In the genomic region with DNA sequence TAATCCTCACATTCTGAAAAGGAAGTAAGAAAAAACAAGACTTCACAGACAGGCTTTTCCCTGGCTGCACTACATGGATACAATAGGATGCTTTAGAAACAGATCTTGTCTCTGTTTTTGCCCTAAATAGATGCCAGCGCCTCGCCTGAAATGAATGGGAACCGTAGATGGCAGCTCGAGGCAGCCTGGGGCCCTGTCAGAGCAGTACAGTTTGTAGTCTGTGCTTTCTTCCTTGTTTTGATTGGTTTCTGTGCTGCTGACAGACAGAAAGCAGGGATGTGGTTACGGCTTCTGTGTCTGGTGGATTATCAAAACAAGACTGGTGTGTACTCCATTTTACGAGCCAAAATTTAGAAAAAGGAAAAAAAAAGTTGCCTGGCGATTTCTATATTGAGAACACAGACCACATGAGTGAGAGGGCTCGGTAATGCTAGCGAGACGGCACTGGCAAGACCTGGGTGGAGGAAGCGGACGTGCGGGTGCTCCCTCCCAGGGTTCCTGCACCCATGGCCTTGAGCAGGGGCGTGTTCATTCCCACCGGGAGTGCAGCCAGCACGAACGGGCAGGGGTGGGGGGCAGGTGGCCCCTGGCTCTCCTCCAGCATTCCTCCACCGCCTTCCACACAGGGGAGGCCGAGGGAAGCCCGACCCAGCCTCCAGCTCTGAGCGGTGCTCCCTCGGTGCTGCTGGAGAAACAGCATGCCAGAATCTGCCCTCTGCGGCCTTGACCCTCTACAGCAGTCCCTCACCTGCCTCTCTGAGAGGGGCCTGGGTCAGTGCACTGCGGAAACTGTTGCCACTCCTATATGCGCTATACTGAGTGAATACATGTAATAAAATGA, we compare ENCODE assay signal across 8 cellular contexts. TPM values are rescaled to one million over a fixed set of nuclear protein-coding genes. Genes with fewer than 3 reads are reported as not detected.
DNase-seq lines count a peak whose midpoint lies in the region; ATAC-seq, FAIRE-seq and TF ChIP-seq lines count a peak whose summit lies in the region.

No MANE protein-coding gene starts in this region.

- SMC1A ChIA-PET in GM12878 (lab: Charles Lee; ENCODE audit: uncharacterized antibody, unreplicated experiment), result interaction anchor here (0.8 to 4.7 kb wide), 5 partner anchors 10 to 52 kb away, joined by 3 to 25 read pairs (median 5); no protein-coding TSS in a partner anchor

- no peaks in the 10 kb centered on the region for H3K27me3 ChIP-seq in GM12878 (replicated peaks in 1 of 2; ENCODE audit: control insufficient read depth in 2 of 2, insufficient read depth in 2 of 2, low read length in 1 of 2)
- no peaks in the 10 kb centered on the region for H3K27me3 ChIP-seq in skeletal muscle satellite cell (ENCODE audit: control insufficient read depth, insufficient read depth, low read length)

- peaks cover 55% of the 10 kb centered on the region for H3K79me2 ChIP-seq in GM12878 (ENCODE audit: control insufficient read depth, insufficient read depth, low read length)

- CTCF ChIA-PET in GM12878 (lab: Yijun Ruan, JAX), result interaction anchor here (1.3 to 3.6 kb wide), 2 partner anchors 38 to 43 kb away, joined by 3 to 9 read pairs; no protein-coding TSS in a partner anchor

- H4K20me1 ChIP-seq in GM12878 (ENCODE audit: control insufficient read depth, insufficient read depth), result no peaks in the 10 kb centered on the region

- ATAC-seq in GM19025 (IDR thresholded peaks at IDR 0.05; ENCODE audit: low read depth, unreplicated experiment) (peak; percentile 44), HG03135 (IDR thresholded peaks at IDR 0.05; ENCODE audit: unreplicated experiment) (peak; percentile 56), GM12878 (peak; percentile 75)

- H3K27ac Mint-ChIP-seq in immature natural killer cell, result peak overlapping the region; percentile 94 to 99 (median 98)

- H3K36me3 ChIP-seq in GM12878 (ENCODE audit: control insufficient read depth in 2 of 2, insufficient read depth in 2 of 2, low read length in 1 of 2) (no peaks in the 10 kb centered on the region), skeletal muscle satellite cell (ENCODE audit: insufficient read depth, low read length) (no peaks in the 10 kb centered on the region)

- RAD21 ChIA-PET in GM12878 (lab: Charles Lee; ENCODE audit: unreplicated experiment), result interaction anchor here (1.3 to 6.9 kb wide), 3 partner anchors 39 to 56 kb away, joined by 3 to 80 read pairs (median 13); no protein-coding TSS in a partner anchor

- H3K4me2 ChIP-seq in GM12878 (ENCODE audit: control insufficient read depth, insufficient read depth), result peak overlapping the region; percentile 82
- peak overlapping the region; percentile 88 for H3K4me2 ChIP-seq in skeletal muscle satellite cell (ENCODE audit: low read length)

- H3K4me1 ChIP-seq in GM12878 (ENCODE audit: control insufficient read depth, insufficient read depth, low read length) (peaks cover 55% of the 10 kb centered on the region), skeletal muscle satellite cell (ENCODE audit: control insufficient read depth, insufficient read depth, low read length) (peaks cover 44% of the 10 kb centered on the region)

- H3K4me3 ChIP-seq in GM12878, result peak overlapping the region; percentile 60
- peak overlapping the region; percentile 73 for H3K4me3 ChIP-seq in skeletal muscle satellite cell (ENCODE audit: low read length)

- peaks cover 34 to 48% (median 36%) of the 10 kb centered on the region in 3 donors for H3K27me3 Mint-ChIP-seq in immature natural killer cell (ENCODE audit: low read depth in 3 of 3)

- no TSS peak for BruUV-seq in GM12878 (replicated peaks; lab: Mats Ljungman, UMichigan)

- peak overlapping the region; percentile 89 to 95 (median 91) for H3K4me3 Mint-ChIP-seq in immature natural killer cell

- H3K27ac ChIP-seq in GM12878 (ENCODE audit: control insufficient read depth, insufficient read depth), result peak overlapping the region; percentile 93

- peak overlapping the region; percentile 71 for H2AFZ ChIP-seq in GM12878 (ENCODE audit: control insufficient read depth, low read depth, low read length)

- H3K9me3 ChIP-seq in GM12878 (replicated peaks; ENCODE audit: control insufficient read depth, insufficient read depth, low read length) (no peaks in the 10 kb centered on the region), skeletal muscle satellite cell (replicated peaks; ENCODE audit: low read length) (no peaks in the 10 kb centered on the region)

- POLR2A ChIA-PET in GM12878 (lab: Charles Lee), result interaction anchor here (0.6 kb wide), 1 partner anchor 40 kb away, joined by 4 read pairs; no protein-coding TSS in a partner anchor

- peaks cover 0 to 6% (median 1%) of the 10 kb centered on the region in 6 donors for H3K9me3 Mint-ChIP-seq in immature natural killer cell

- no peak for FAIRE-seq in GM12878 (lab: Jason Lieb, UNC)

- H3K9ac ChIP-seq in GM12878 (ENCODE audit: control insufficient read depth, insufficient read depth, low read length), result peak overlapping the region; percentile 83
- peak overlapping the region; percentile 61 for H3K9ac ChIP-seq in skeletal muscle satellite cell (ENCODE audit: low read depth, low read length)

- no peak for TF ChIP-seq EP300 in GM12878 (IDR thresholded peaks at IDR 0.05; ENCODE audit: borderline replicate concordance in 1 of 2, control insufficient read depth in 1 of 2, low read depth in 2 of 2, low read length in 2 of 2)

- in situ Hi-C loops in GM12878 (cut with MboI), result no loop called here

- H3K36me3 Mint-ChIP-seq in immature natural killer cell, result peaks cover 6 to 12% (median 8%) of the 10 kb centered on the region in 3 donors

- no peak for TF ChIP-seq CTCF in GM12878 (IDR thresholded peaks at IDR 0.05 in 2 of 3, conservative IDR thresholded peaks at IDR 0.05 in 1 of 3; ENCODE audit: control insufficient read depth in 2 of 3, extremely low read depth in 1 of 3, insufficient read depth in 1 of 3, low read depth in 3 of 3, low read length in 3 of 3)

- 10% methylated on average over 25 of the region's 25 CpGs for WGBS in GM12878 (ENCODE audit: insufficient coverage, insufficient replicate concordance, low lambda C conversion rate, missing lambda C conversion rate)

- DNase-seq in A172 (ENCODE audit: low spot score) (peak; percentile 30), T-helper 2 cell (peak in 4 of 5 experiments; percentile 34 to 95 (median 72)), GM12878 (ENCODE audit: low read depth, low spot score) (peak; percentile 70), immature natural killer cell (peak; percentile 82 to 84 (median 84)), NCI-H748 (lab: John Stamatoyannopoulos, UW; ENCODE audit: unreplicated experiment) (no peak)

- TF ChIP-seq POLR2A in GM12878 (IDR thresholded peaks at IDR 0.05; ENCODE audit: low read depth, low read length), result peak; percentile 80

- intact Hi-C loops in GM12878 (cut with micrococcal nuclease; ENCODE audit: unreplicated experiment), result loop anchor here (5.0 kb wide), 1 partner anchor 240 kb away; a partner anchor contains a TSS

- H3K4me1 Mint-ChIP-seq in immature natural killer cell, result peaks cover 98 to 100% of the 10 kb centered on the region in 2 donors

- no peak for TF ChIP-seq RAD21 in GM12878 (IDR thresholded peaks at IDR 0.05; ENCODE audit: insufficient read depth, low read depth, low read length)

TF ChIP-seq in GM12878, 131 proteins besides CTCF, POLR2A, EP300 and RAD21 (continues in another document):
- TF ChIP-seq NBN (IDR thresholded peaks at IDR 0.05) (0 out of 2 replicates have a peak, but pooled peaks have one; percentile 37), TBL1XR1 (IDR thresholded peaks at IDR 0.05; ENCODE audit: low read depth, low read length) (no peak), SPI1 (IDR thresholded peaks at IDR 0.05; ENCODE audit: borderline replicate concordance, insufficient read depth, low read depth, low read length) (0 out of 2 replicates have a peak, but pooled peaks have one; percentile 7), EZH2 (IDR thresholded peaks at IDR 0.05; ENCODE audit: borderline replicate concordance, control insufficient read depth, low read depth, low read length) (no peak), YBX1 (IDR thresholded peaks at IDR 0.05) (no peak), NRF1 (conservative IDR thresholded peaks at IDR 0.05; ENCODE audit: low read depth, low read length) (no peak), HDAC6 (IDR thresholded peaks at IDR 0.05; ENCODE audit: unreplicated experiment) (no peak), CREB1 (IDR thresholded peaks at IDR 0.05; ENCODE audit: low read depth) (peak; percentile 24; the same call in 1 of the 2 replicates), POLR2AphosphoS5 (IDR thresholded peaks at IDR 0.05; ENCODE audit: low read length) (0 out of 2 replicates have a peak, but pooled peaks have one; percentile 25), IRF4 (IDR thresholded peaks at IDR 0.05; ENCODE audit: low read depth, low read length) (no peak), ZZZ3 (IDR thresholded peaks at IDR 0.05; ENCODE audit: control insufficient read depth, insufficient read length, low read depth) (no peak)
- TF ChIP-seq, protein P1, sequence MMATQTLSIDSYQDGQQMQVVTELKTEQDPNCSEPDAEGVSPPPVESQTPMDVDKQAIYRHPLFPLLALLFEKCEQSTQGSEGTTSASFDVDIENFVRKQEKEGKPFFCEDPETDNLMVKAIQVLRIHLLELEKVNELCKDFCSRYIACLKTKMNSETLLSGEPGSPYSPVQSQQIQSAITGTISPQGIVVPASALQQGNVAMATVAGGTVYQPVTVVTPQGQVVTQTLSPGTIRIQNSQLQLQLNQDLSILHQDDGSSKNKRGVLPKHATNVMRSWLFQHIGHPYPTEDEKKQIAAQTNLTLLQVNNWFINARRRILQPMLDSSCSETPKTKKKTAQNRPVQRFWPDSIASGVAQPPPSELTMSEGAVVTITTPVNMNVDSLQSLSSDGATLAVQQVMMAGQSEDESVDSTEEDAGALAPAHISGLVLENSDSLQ (IDR thresholded peaks at IDR 0.05), result peak; percentile 93

RNA-seq across cellular contexts. Expression of a gene that starts 37.5 kb away (rescaled TPM):
- total RNA-seq in A172 (2014; rRNA removed; shearing (Covaris generic)), result not detected in 2 replicates
- total RNA-seq in GM12878 (2013; cell fraction: nucleolus; rRNA removed), result not detected in 2 replicates
- total RNA-seq in GM12878 (2014; rRNA removed), result not detected in 2 replicates
- total RNA-seq in GM12878 (2014; rRNA removed; fragmentation: Illumina TruSeq; extraction: Trizol), result not detected in 2 replicates
- not detected in 2 replicates for total RNA-seq in GM12878 (2021)
- not detected for polyA plus RNA-seq in GM12878 (2011; ENCODE audit: low read depth)
- not detected in 2 replicates for polyA plus RNA-seq in GM12878 (2011; rRNA removed)
- polyA plus RNA-seq in GM12878 (2011; cell fraction: cytosol; rRNA removed), result not detected in 2 replicates
- polyA plus RNA-seq in GM12878 (2011; cell fraction: nucleus; rRNA removed), result not detected in 2 replicates
- polyA plus RNA-seq in GM12878 (2012), result not detected in 2 replicates
- polyA plus RNA-seq in GM12878 (2014; fragmentation: Illumina TruSeq; extraction: Trizol), result not detected in 2 replicates
- polyA plus RNA-seq in GM12878 (2014; fragmentation: Nextera tagmentation; extraction: Ambion mirVana), result not detected
- not detected in 2 replicates for polyA plus RNA-seq in GM12878 (2014; rRNA removed)
- not detected for polyA plus RNA-seq in GM12878 (2016; fragmentation: Nextera tagmentation; extraction: Ambion mirVana)
- polyA minus RNA-seq in GM12878 (2011; rRNA and poly(A)+ RNA removed), result not detected in 2 replicates
- polyA minus RNA-seq in GM12878 (2011; cell fraction: cytosol; rRNA and poly(A)+ RNA removed), result not detected in 2 replicates
- not detected in 2 replicates for polyA minus RNA-seq in GM12878 (2011; cell fraction: nucleus; rRNA and poly(A)+ RNA removed)
- polyA plus RNA-seq in immature natural killer cell, result not detected
- total RNA-seq in skeletal muscle satellite cell (2012; rRNA removed), result not detected in 2 replicates
